Comparison of ENCODE assay signal across 10 cellular contexts in the genomic region with DNA sequence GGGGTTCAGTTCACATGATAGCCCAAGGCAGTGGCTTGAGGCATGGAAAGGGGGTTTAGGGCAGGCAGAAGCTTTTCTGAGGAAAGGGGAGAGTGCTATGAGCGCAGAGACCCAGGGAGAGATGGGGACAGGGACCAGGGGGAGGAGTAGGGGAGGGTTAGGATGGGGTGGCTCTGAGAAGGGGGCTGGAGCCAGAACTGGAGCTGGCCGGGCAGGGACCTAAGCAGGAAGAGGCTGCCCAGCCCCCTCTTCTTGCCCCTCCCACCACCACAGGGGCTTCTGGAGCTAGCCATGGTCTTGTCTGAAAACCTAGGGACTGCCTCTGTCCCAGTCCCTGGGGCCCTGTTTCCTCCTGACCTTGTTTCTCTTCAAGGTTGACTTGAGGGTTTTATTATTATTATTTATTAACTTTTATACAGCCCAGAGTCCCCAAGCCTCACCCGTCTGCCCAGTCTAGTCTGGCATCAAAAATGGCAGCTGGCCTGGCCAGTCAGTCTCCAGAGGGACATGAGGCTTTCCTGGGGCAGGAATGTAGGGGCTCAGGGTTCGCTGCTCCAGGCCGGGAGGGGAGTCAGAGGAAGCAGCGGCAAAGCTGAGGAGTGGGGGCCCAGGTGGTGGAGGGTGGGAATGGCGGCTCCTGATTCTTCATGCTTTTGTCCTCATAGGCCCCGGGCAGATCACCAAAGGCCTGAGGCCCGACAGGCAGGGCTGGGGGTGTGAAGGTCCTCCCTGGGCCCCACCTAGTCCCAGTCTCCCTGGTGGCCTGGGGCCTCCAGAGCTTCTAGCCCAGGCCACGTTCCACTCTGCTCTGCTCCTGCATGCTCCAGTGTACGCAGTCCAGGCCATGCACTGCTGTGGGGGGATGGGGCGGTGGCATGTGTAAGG. TPM values are rescaled to one million over a fixed set of nuclear protein-coding genes. Genes with fewer than 3 reads are reported as not detected.
DNase-seq lines count a peak whose midpoint lies in the region; ATAC-seq, FAIRE-seq and TF ChIP-seq lines count a peak whose summit lies in the region.
"Had no signal": no experiment of that assay in that cellular context is flagged by ENCODE, and none has a peak within 500 bp of the region (broad histone marks: within the 10 kb centered on the region; RNA-seq: fewer than 3 reads in every experiment).

No MANE protein-coding gene starts in this region.

- peaks cover 5% of the 10 kb centered on the region for H3K27me3 Mint-ChIP-seq in HFFc6 (ENCODE audit: insufficient read depth)

- no peak for FAIRE-seq in kidney (lab: Jason Lieb, UNC)

- no peak overlapping the region for H3K4me2 ChIP-seq in PC-9

- intact Hi-C loops in kidney (cut with DNase I), result no loop called here
- intact Hi-C loops in PC-9 (cut with micrococcal nuclease; ENCODE audit: unreplicated experiment), result loop anchor here (5.0 to 10.0 kb wide), 2 partner anchors 62 to 255 kb away; a partner anchor contains a TSS

- H3K36me3 ChIP-seq in adipocyte (ENCODE audit: control insufficient read depth, insufficient read depth, low read length, severe bottlenecking) (peaks cover 34% of the 10 kb centered on the region), kidney (ENCODE audit: control insufficient read depth in 1 of 2, insufficient read depth in 2 of 2, low read length in 2 of 2) (peaks cover 13 to 36% of the 10 kb centered on the region in 2 donors), PC-9 (ENCODE audit: low read depth) (no peaks in the 10 kb centered on the region)

- no TSS peak for BruUV-seq in PC-9 (replicated peaks; lab: Mats Ljungman, UMichigan)

- H3K9me2 ChIP-seq in PC-9 (ENCODE audit: insufficient read depth), result no peaks in the 10 kb centered on the region

- H4K20me1 ChIP-seq in PC-9 (ENCODE audit: insufficient read depth), result peaks cover 54% of the 10 kb centered on the region

- H3K4me1 Mint-ChIP-seq in HFFc6 (ENCODE audit: low read depth), result peaks cover 59% of the 10 kb centered on the region
- H3K4me1 Mint-ChIP-seq in stimulated activated effector memory CD8-positive, alpha-beta T cell treated with anti-CD3 and anti-CD28 coated beads, Interleukin-12 subunit alpha, Interleukin-12 subunit beta, amount 100 ng/mL, for 72 hours, result peaks cover 91% of the 10 kb centered on the region

- no peak overlapping the region for H3K27ac Mint-ChIP-seq in HFFc6
- H3K27ac Mint-ChIP-seq in stimulated activated effector memory CD8-positive, alpha-beta T cell treated with anti-CD3 and anti-CD28 coated beads, Interleukin-12 subunit alpha, Interleukin-12 subunit beta, amount 100 ng/mL, for 72 hours, result peak overlapping the region; percentile 97

- no peaks in the 10 kb centered on the region for H3K9me3 Mint-ChIP-seq in HFFc6
- no peaks in the 10 kb centered on the region for H3K9me3 Mint-ChIP-seq in stimulated activated effector memory CD8-positive, alpha-beta T cell treated with anti-CD3 and anti-CD28 coated beads, Interleukin-12 subunit alpha, Interleukin-12 subunit beta, amount 100 ng/mL, for 72 hours

- H3K9ac ChIP-seq in adipocyte (ENCODE audit: low read length) (peak overlapping the region; percentile 100), kidney (ENCODE audit: low read length in 2 of 2) (peak overlapping the region; percentile 55 to 97)

- H3K4me3 ChIP-seq in adipocyte (ENCODE audit: low read length), result peak overlapping the region; percentile 100
- peak overlapping the region; percentile 78 to 97 for H3K4me3 ChIP-seq in kidney (ENCODE audit: low read length in 2 of 2)
- H3K4me3 ChIP-seq in PC-9, result no peak overlapping the region
- H3K4me3 ChIP-seq: SJCRH30 had no signal

- peaks cover 18% of the 10 kb centered on the region for H3F3A ChIP-seq in PC-9 (ENCODE audit: insufficient read depth, low read depth)

- peak overlapping the region; percentile 20; the same call in 1 of the 2 replicates for H3K4me3 Mint-ChIP-seq in HFFc6
- H3K4me3 Mint-ChIP-seq in stimulated activated effector memory CD8-positive, alpha-beta T cell treated with anti-CD3 and anti-CD28 coated beads, Interleukin-12 subunit alpha, Interleukin-12 subunit beta, amount 100 ng/mL, for 72 hours, result peak overlapping the region; percentile 94

- H3K9me3 ChIP-seq in adipocyte (ENCODE audit: control insufficient read depth, low read length) (no peaks in the 10 kb centered on the region), kidney (ENCODE audit: control insufficient read depth in 1 of 2, low read length in 2 of 2) (no peaks in the 10 kb centered on the region), PC-9 (ENCODE audit: insufficient read depth, low read depth) (no peaks in the 10 kb centered on the region)
- H3K9me3 ChIP-seq: SJCRH30 had no signal

- CTCF ChIA-PET in PC-9 (lab: Charles Lee), result no interaction called here

- H3K27ac ChIP-seq in kidney (ENCODE audit: low read depth in 2 of 2, low read length in 2 of 2) (peak overlapping the region; percentile 76 to 90), PC-9 (no peak overlapping the region)
- H3K27ac ChIP-seq: SJCRH30 had no signal

- no peak overlapping the region for H2AFZ ChIP-seq in PC-9

- DNase-seq in HFFc6 (no peak), adipocyte (ENCODE audit: low read depth) (no peak), kidney (peak; percentile 75), DMS79 treated with DMSO at 0.1 percent for 48 hours (lab: John Stamatoyannopoulos, UW) (no peak), NCI-H1694 (lab: John Stamatoyannopoulos, UW) (no peak), middle frontal gyrus (ENCODE audit: extremely low spot score, low spot score) (no peak), PC-9 (no peak)
- no peak for DNase-seq in stimulated activated effector memory CD8-positive, alpha-beta T cell treated with anti-CD3 and anti-CD28 coated beads, Interleukin-12 subunit alpha, Interleukin-12 subunit beta, amount 100 ng/mL, for 72 hours (ENCODE audit: low spot score in 2 of 2)
- DNase-seq: central memory CD4-positive, alpha-beta T cell; SJCRH30 had no signal

- TF ChIP-seq CTCF in HFFc6 (IDR thresholded peaks at IDR 0.05) (no peak), kidney (IDR thresholded peaks at IDR 0.05; ENCODE audit: borderline replicate concordance, extremely low read depth, insufficient read depth) (no peak), PC-9 (conservative IDR thresholded peaks at IDR 0.05) (no peak)

- ATAC-seq in stimulated activated effector memory CD8-positive, alpha-beta T cell treated with anti-CD3 and anti-CD28 coated beads, Interleukin-12 subunit alpha, Interleukin-12 subunit beta, amount 100 ng/mL, for 72 hours, result no peak

- H3K36me3 Mint-ChIP-seq in HFFc6 (ENCODE audit: low read depth), result peaks cover 35% of the 10 kb centered on the region
- peaks cover 95% of the 10 kb centered on the region for H3K36me3 Mint-ChIP-seq in stimulated activated effector memory CD8-positive, alpha-beta T cell treated with anti-CD3 and anti-CD28 coated beads, Interleukin-12 subunit alpha, Interleukin-12 subunit beta, amount 100 ng/mL, for 72 hours

- H3K79me2 ChIP-seq in PC-9 (ENCODE audit: low read depth), result peaks cover 86% of the 10 kb centered on the region

- POLR2A ChIA-PET in PC-9 (lab: Charles Lee; ENCODE audit: unreplicated experiment), result no interaction called here

- H3K27me3 ChIP-seq in adipocyte (replicated peaks; ENCODE audit: control insufficient read depth, insufficient read depth, low read length) (no peaks in the 10 kb centered on the region), PC-9 (ENCODE audit: insufficient read depth, low read depth) (no peaks in the 10 kb centered on the region)
- H3K27me3 ChIP-seq: SJCRH30 had no signal

- peaks cover 52% of the 10 kb centered on the region for H3K4me1 ChIP-seq in adipocyte (ENCODE audit: control insufficient read depth, insufficient read depth, low read length)
- H3K4me1 ChIP-seq in kidney (ENCODE audit: control insufficient read depth in 1 of 2, insufficient read depth in 1 of 2, low read depth in 1 of 2, low read length in 2 of 2), result peaks cover 47 to 68% of the 10 kb centered on the region in 2 donors
- H3K4me1 ChIP-seq in PC-9 (replicated peaks; ENCODE audit: insufficient read depth), result peaks cover 14% of the 10 kb centered on the region; the same call in 1 of the 2 replicates

RNA-seq across cellular contexts. Expression of a gene that starts 5.7 kb away (rescaled TPM):
- 100 to 1,000 TPM; 123 to 148 (median 135) TPM for total RNA-seq in HFFc6 (2021; fragmentation: NEBNext Ultra II Directional; extraction: Animal tissue kit (Norgen Biotek cat#: 25700))
- total RNA-seq in kidney (198 TPM), PC-9 (2021) (59.8 and 73.0 TPM in 2 replicates)
- 160 TPM for polyA plus RNA-seq in kidney (ENCODE audit: insufficient read depth, low read depth, low replicate concordance)
